Comparison of ENCODE assay signal across 1 cellular context in the genomic region with DNA sequence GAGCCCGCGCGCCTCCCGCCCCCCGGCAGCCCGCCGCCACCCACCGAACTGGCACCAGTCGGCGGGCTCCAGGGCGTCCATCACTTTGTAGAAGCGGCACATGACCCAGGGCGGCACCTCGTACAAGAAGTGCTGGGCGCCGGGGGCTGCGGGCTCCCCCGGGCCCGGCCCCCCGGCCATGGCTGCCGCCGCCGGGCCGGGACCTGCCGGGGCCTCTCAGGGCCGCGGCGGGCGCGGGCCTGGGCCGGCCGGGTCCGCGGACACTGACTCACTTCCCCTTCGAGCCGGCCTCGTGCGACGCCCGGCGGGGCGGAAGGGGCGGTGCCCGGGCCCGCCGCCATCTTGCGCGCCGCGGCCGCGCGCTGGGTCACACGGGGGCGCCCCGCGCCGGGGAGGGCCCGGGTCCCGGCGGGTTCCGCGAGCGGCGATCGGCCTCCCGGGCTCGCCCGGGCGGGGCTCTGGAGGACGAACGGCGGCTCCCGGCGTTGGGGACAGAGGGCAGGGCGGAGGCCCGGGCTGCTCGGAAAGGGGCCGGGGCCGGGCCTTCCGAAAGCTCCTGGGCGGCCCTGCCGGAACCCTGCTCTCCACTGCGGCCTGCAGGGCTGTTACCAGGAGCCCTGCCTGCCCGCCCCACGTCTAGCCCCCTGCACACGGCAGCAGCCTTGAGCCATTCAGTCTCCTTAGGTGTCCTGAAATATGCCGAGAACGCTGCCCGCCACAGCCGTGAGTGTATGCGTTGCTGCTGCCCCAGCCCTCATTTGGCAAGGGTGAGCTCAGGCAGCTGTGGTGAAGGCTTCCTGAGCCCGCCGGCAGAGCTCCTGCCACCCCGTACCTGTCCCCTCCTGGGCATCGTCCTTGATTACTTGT.
TF ChIP-seq lines count a peak whose summit lies in the region.

IRAK1 (minus strand) TSS at position 270 of the 867 bp plus-strand sequence; CDS start at position 180, 90 bp downstream.

TF ChIP-seq in K562, 482 proteins besides CTCF, POLR2A, EP300 and RAD21 (continued from another document):
- no peak for TF ChIP-seq CUX1 (CRISPR knock-in tag; IDR thresholded peaks at IDR 0.05)
- peak; percentile 64; the same call in 1 of the 2 replicates for TF ChIP-seq SMAD4 (CRISPR knock-in tag; conservative IDR thresholded peaks at IDR 0.05)
- TF ChIP-seq NR2C2 (CRISPR knock-in tag; IDR thresholded peaks at IDR 0.05) = no peak
- TF ChIP-seq NR2C2 (tag; IDR thresholded peaks at IDR 0.05) = peak; percentile 62
- TF ChIP-seq MXI1 (IDR thresholded peaks at IDR 0.05; ENCODE audit: low read depth, low read length) = no peak
- TF ChIP-seq, protein P1, sequence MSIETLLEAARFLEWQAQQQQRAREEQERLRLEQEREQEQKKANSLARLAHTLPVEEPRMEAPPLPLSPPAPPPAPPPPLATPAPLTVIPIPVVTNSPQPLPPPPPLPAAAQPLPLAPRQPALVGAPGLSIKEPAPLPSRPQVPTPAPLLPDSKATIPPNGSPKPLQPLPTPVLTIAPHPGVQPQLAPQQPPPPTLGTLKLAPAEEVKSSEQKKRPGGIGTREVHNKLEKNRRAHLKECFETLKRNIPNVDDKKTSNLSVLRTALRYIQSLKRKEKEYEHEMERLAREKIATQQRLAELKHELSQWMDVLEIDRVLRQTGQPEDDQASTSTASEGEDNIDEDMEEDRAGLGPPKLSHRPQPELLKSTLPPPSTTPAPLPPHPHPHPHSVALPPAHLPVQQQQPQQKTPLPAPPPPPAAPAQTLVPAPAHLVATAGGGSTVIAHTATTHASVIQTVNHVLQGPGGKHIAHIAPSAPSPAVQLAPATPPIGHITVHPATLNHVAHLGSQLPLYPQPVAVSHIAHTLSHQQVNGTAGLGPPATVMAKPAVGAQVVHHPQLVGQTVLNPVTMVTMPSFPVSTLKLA (conservative IDR thresholded peaks at IDR 0.05) = no peak
- no peak for TF ChIP-seq ZNF121 (CRISPR knock-in tag; conservative IDR thresholded peaks at IDR 0.05)
- TF ChIP-seq TAF7 (tag; IDR thresholded peaks at IDR 0.05) = no peak
